In genomic region chr5:71475788-71476384, GRCh38 we compare ENCODE assay signal across 1 cellular context.
TF ChIP-seq lines count a peak whose summit lies in the region.

No MANE protein-coding gene starts in this region.

TF ChIP-seq in IMR-90, 13 proteins besides CTCF, POLR2A, EP300 and RAD21 (continued from another document):
- no peak for TF ChIP-seq MAFK (IDR thresholded peaks at IDR 0.05; ENCODE audit: low read depth, low read length)
- TF ChIP-seq USF2 (IDR thresholded peaks at IDR 0.05; ENCODE audit: low read depth, low read length) = no peak
- TF ChIP-seq CEBPB (IDR thresholded peaks at IDR 0.05; ENCODE audit: low read depth, low read length) = no peak
- no peak for TF ChIP-seq BHLHE40 (IDR thresholded peaks at IDR 0.05; ENCODE audit: low read depth, low read length)
- TF ChIP-seq SMC3 (IDR thresholded peaks at IDR 0.05; ENCODE audit: low read depth, low read length) = peak; percentile 32; the same call in 1 of the 2 replicates
